In genomic region chr16:69745232-69745612, GRCh38 we compare ENCODE assay signal across 1 cellular context.
A peak's percentile ranks its signal among the peaks of the same experiment; 100 is the strongest.
TF ChIP-seq lines count a peak whose summit lies in the region.

No MANE protein-coding gene starts in this region.

TF ChIP-seq in K562, 482 proteins besides CTCF, POLR2A, EP300 and RAD21:
- TF ChIP-seq TRIM24 (IDR thresholded peaks at IDR 0.05) (no peak), ARID2 (IDR thresholded peaks at IDR 0.05) (no peak), BMI1 (IDR thresholded peaks at IDR 0.05; ENCODE audit: low read length) (no peak), ELF1 (tag; IDR thresholded peaks at IDR 0.05) (no peak), ESRRA (IDR thresholded peaks at IDR 0.05; ENCODE audit: borderline replicate concordance, low read depth) (peak; percentile 39; the same call in 1 of the 2 replicates), ZNF274 (IDR thresholded peaks at IDR 0.05; ENCODE audit: borderline replicate concordance, low read depth, low read length) (no peak), COPS2 (conservative IDR thresholded peaks at IDR 0.05) (no peak), TRIM25 (IDR thresholded peaks at IDR 0.05; ENCODE audit: borderline replicate concordance) (no peak), ZBTB8A (IDR thresholded peaks at IDR 0.05; ENCODE audit: partially characterized antibody) (no peak), ZNF224 (CRISPR knock-in tag; IDR thresholded peaks at IDR 0.05) (no peak), ZNF449 (CRISPR knock-in tag; IDR thresholded peaks at IDR 0.05) (no peak), FOXP1 (CRISPR knock-in tag; IDR thresholded peaks at IDR 0.05) (no peak), NFATC3 (IDR thresholded peaks at IDR 0.05) (no peak), POLR2B (IDR thresholded peaks at IDR 0.05; ENCODE audit: low read depth, partially characterized antibody) (peak; percentile 11), VEZF1 (CRISPR knock-in tag; IDR thresholded peaks at IDR 0.05) (no peak), POLR2AphosphoS5 (IDR thresholded peaks at IDR 0.05; ENCODE audit: control insufficient read depth, insufficient read depth, low read depth, low read length) (0 out of 2 replicates have a peak, but pooled peaks have one; percentile 18), ASH1L (IDR thresholded peaks at IDR 0.05; ENCODE audit: borderline replicate concordance, low read depth, partially characterized antibody) (no peak), JUN (IDR thresholded peaks at IDR 0.05; ENCODE audit: borderline replicate concordance, low read depth, low read length) (no peak), JUN (CRISPR knock-in tag; IDR thresholded peaks at IDR 0.05; ENCODE audit: borderline replicate concordance) (no peak), HES1 (IDR thresholded peaks at IDR 0.05; ENCODE audit: low read depth) (no peak), ZNF644 (tag; IDR thresholded peaks at IDR 0.05; ENCODE audit: low read depth) (no peak), DACH1 (IDR thresholded peaks at IDR 0.05; ENCODE audit: partially characterized antibody) (no peak), ZKSCAN8 (CRISPR knock-in tag; IDR thresholded peaks at IDR 0.05) (no peak), GABPB2 (CRISPR knock-in tag; conservative IDR thresholded peaks at IDR 0.05) (no peak), HOXB6 (CRISPR knock-in tag; IDR thresholded peaks at IDR 0.05; ENCODE audit: borderline replicate concordance) (no peak), CREB3 (tag; conservative IDR thresholded peaks at IDR 0.05; ENCODE audit: low read depth) (no peak)
